Comparison of ENCODE assay signal across 1 cellular context in the genomic region with DNA sequence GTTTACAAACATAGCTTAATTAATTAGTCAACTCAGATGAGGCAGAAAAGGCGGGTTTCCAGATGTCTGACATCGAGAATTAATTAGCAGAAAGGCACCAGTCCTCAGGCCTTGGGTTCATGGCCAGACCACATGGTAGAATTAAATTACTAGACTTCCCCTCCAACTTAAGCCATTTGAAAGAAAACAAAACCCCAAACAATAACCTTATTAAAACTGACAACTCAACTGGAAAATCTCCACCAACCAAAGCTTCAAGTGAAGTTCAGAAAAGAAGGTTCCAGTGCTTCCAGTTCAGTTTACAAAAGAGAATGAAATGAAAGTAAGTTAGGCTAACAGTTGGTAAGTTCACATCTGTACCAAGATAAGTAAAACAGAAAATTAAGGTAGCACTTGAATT.
A peak's percentile ranks its signal among the peaks of the same experiment; 100 is the strongest.
TF ChIP-seq lines count a peak whose summit lies in the region.

No MANE protein-coding gene starts in this region.

TF ChIP-seq in GM12878, 131 proteins besides CTCF, POLR2A, EP300 and RAD21 (continued from another document and continues in another):
- TF ChIP-seq ZNF687 (IDR thresholded peaks at IDR 0.05) (no peak; the same call in 1 of the 2 replicates), EGR1 (IDR thresholded peaks at IDR 0.05; ENCODE audit: borderline replicate concordance in 1 of 2, low read depth in 2 of 2, low read length in 2 of 2) (no peak), CUX1 (IDR thresholded peaks at IDR 0.05; ENCODE audit: insufficient replicate concordance, low read depth, low read length) (no peak), MYB (IDR thresholded peaks at IDR 0.05; ENCODE audit: borderline replicate concordance, low read depth, low read length) (no peak), ZNF384 (IDR thresholded peaks at IDR 0.05; ENCODE audit: borderline replicate concordance, low read depth, low read length) (no peak), TARDBP (IDR thresholded peaks at IDR 0.05; ENCODE audit: borderline replicate concordance) (no peak), RB1 (IDR thresholded peaks at IDR 0.05; ENCODE audit: borderline replicate concordance) (no peak), TBL1XR1 (IDR thresholded peaks at IDR 0.05; ENCODE audit: low read depth, low read length) (no peak), ATF2 (IDR thresholded peaks at IDR 0.05; ENCODE audit: low read length) (no peak), BHLHE40 (IDR thresholded peaks at IDR 0.05; ENCODE audit: borderline replicate concordance in 1 of 2, low read depth in 2 of 2, low read length in 1 of 2) (peak in 1 of 2 experiments; percentile 38; a peak in 1 of 4 replicates), ZZZ3 (IDR thresholded peaks at IDR 0.05; ENCODE audit: control insufficient read depth, insufficient read length, low read depth) (no peak), HDGF (IDR thresholded peaks at IDR 0.05) (no peak), CBX5 (IDR thresholded peaks at IDR 0.05; ENCODE audit: low read depth) (no peak), DPF2 (IDR thresholded peaks at IDR 0.05) (peak; percentile 83), SUPT20H (IDR thresholded peaks at IDR 0.05; ENCODE audit: borderline replicate concordance, control insufficient read depth, low read depth, low read length) (no peak), ZNF207 (IDR thresholded peaks at IDR 0.05; ENCODE audit: borderline replicate concordance) (no peak), JUND (IDR thresholded peaks at IDR 0.05; ENCODE audit: low read depth, low read length) (no peak), FOXK2 (IDR thresholded peaks at IDR 0.05) (0 out of 2 replicates have a peak, but pooled peaks have one; percentile 26), HDAC6 (IDR thresholded peaks at IDR 0.05; ENCODE audit: unreplicated experiment) (no peak), HDAC2 (IDR thresholded peaks at IDR 0.05) (no peak), TCF12 (IDR thresholded peaks at IDR 0.05; ENCODE audit: low read depth, low read length) (no peak), EED (IDR thresholded peaks at IDR 0.05; ENCODE audit: low read depth) (no peak), YY1 (IDR thresholded peaks at IDR 0.05; ENCODE audit: low read depth, low read length) (no peak), YBX1 (IDR thresholded peaks at IDR 0.05) (no peak), SP1 (IDR thresholded peaks at IDR 0.05; ENCODE audit: low read depth, low read length) (no peak), POU2F2 (IDR thresholded peaks at IDR 0.05; ENCODE audit: borderline replicate concordance, low read depth, low read length) (no peak)
- TF ChIP-seq, protein P1, sequence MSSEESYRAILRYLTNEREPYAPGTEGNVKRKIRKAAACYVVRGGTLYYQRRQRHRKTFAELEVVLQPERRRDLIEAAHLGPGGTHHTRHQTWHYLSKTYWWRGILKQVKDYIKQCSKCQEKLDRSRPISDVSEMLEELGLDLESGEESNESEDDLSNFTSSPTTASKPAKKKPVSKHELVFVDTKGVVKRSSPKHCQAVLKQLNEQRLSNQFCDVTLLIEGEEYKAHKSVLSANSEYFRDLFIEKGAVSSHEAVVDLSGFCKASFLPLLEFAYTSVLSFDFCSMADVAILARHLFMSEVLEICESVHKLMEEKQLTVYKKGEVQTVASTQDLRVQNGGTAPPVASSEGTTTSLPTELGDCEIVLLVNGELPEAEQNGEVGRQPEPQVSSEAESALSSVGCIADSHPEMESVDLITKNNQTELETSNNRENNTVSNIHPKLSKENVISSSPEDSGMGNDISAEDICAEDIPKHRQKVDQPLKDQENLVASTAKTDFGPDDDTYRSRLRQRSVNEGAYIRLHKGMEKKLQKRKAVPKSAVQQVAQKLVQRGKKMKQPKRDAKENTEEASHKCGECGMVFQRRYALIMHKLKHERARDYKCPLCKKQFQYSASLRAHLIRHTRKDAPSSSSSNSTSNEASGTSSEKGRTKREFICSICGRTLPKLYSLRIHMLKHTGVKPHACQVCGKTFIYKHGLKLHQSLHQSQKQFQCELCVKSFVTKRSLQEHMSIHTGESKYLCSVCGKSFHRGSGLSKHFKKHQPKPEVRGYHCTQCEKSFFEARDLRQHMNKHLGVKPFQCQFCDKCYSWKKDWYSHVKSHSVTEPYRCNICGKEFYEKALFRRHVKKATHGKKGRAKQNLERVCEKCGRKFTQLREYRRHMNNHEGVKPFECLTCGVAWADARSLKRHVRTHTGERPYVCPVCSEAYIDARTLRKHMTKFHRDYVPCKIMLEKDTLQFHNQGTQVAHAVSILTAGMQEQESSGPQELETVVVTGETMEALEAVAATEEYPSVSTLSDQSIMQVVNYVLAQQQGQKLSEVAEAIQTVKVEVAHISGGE (CRISPR knock-in tag; IDR thresholded peaks at IDR 0.05), result no peak
- TF ChIP-seq, protein P2, sequence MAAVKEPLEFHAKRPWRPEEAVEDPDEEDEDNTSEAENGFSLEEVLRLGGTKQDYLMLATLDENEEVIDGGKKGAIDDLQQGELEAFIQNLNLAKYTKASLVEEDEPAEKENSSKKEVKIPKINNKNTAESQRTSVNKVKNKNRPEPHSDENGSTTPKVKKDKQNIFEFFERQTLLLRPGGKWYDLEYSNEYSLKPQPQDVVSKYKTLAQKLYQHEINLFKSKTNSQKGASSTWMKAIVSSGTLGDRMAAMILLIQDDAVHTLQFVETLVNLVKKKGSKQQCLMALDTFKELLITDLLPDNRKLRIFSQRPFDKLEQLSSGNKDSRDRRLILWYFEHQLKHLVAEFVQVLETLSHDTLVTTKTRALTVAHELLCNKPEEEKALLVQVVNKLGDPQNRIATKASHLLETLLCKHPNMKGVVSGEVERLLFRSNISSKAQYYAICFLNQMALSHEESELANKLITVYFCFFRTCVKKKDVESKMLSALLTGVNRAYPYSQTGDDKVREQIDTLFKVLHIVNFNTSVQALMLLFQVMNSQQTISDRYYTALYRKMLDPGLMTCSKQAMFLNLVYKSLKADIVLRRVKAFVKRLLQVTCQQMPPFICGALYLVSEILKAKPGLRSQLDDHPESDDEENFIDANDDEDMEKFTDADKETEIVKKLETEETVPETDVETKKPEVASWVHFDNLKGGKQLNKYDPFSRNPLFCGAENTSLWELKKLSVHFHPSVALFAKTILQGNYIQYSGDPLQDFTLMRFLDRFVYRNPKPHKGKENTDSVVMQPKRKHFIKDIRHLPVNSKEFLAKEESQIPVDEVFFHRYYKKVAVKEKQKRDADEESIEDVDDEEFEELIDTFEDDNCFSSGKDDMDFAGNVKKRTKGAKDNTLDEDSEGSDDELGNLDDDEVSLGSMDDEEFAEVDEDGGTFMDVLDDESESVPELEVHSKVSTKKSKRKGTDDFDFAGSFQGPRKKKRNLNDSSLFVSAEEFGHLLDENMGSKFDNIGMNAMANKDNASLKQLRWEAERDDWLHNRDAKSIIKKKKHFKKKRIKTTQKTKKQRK (IDR thresholded peaks at IDR 0.05; ENCODE audit: low read depth, low read length), result no peak
- TF ChIP-seq, protein P3, sequence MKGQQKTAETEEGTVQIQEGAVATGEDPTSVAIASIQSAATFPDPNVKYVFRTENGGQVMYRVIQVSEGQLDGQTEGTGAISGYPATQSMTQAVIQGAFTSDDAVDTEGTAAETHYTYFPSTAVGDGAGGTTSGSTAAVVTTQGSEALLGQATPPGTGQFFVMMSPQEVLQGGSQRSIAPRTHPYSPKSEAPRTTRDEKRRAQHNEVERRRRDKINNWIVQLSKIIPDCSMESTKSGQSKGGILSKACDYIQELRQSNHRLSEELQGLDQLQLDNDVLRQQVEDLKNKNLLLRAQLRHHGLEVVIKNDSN (IDR thresholded peaks at IDR 0.05; ENCODE audit: borderline replicate concordance, extremely low read length, insufficient read depth, low read depth, low read length), result no peak
- TF ChIP-seq, protein P4, sequence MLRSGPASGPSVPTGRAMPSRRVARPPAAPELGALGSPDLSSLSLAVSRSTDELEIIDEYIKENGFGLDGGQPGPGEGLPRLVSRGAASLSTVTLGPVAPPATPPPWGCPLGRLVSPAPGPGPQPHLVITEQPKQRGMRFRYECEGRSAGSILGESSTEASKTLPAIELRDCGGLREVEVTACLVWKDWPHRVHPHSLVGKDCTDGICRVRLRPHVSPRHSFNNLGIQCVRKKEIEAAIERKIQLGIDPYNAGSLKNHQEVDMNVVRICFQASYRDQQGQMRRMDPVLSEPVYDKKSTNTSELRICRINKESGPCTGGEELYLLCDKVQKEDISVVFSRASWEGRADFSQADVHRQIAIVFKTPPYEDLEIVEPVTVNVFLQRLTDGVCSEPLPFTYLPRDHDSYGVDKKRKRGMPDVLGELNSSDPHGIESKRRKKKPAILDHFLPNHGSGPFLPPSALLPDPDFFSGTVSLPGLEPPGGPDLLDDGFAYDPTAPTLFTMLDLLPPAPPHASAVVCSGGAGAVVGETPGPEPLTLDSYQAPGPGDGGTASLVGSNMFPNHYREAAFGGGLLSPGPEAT (IDR thresholded peaks at IDR 0.05; ENCODE audit: low read depth), result peak; percentile 74
- TF ChIP-seq, protein P5, sequence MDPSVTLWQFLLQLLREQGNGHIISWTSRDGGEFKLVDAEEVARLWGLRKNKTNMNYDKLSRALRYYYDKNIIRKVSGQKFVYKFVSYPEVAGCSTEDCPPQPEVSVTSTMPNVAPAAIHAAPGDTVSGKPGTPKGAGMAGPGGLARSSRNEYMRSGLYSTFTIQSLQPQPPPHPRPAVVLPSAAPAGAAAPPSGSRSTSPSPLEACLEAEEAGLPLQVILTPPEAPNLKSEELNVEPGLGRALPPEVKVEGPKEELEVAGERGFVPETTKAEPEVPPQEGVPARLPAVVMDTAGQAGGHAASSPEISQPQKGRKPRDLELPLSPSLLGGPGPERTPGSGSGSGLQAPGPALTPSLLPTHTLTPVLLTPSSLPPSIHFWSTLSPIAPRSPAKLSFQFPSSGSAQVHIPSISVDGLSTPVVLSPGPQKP (IDR thresholded peaks at IDR 0.05; ENCODE audit: low read depth, low read length), result no peak
